19 cellular contexts compared by ENCODE assay signal in the genomic region with DNA sequence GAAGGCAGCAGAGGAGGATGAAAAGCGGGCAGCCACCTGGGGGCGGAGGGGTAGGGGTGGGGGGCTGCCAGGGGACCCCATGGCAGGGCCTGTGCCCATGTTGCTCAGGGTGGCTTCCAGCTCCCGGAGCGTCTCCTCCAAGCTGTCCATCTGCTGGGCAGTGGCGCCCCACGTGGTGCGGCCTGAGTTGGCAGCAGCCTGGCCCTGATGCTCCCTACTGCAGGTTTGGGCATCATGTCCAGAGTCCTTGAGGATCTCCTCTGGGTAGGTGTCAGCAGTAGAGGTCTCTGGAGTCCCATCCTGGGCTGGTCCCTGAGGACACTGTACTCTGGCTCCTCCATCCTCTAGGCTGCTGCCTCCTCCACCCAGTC.
A peak's percentile ranks its signal among the peaks of the same experiment; 100 is the strongest.
DNase-seq lines count a peak whose midpoint lies in the region.
"Had no signal": no experiment of that assay in that cellular context is flagged by ENCODE, and none has a peak within 500 bp of the region (broad histone marks: within the 10 kb centered on the region; RNA-seq: fewer than 3 reads in every experiment).

No MANE protein-coding gene starts in this region.

- H3K27me3 ChIP-seq in neuronal stem cell (ENCODE audit: control insufficient read depth in 3 of 3, insufficient read depth in 3 of 3, low read depth in 1 of 3, low read length in 3 of 3): no peaks in the 10 kb centered on the region

- H3K4me1 Mint-ChIP-seq in activated T-cell treated with anti-CD3 and anti-CD28 coated beads, Interleukin-2, amount 50 U/mL, for 24 hours (ENCODE audit: low read depth): no peaks in the 10 kb centered on the region
- H3K4me1 Mint-ChIP-seq: B cell, CD14-positive monocyte, IgD-negative memory B cell, T-cell had no signal

- H2BK15ac ChIP-seq in neuronal stem cell (ENCODE audit: low read length): no peak overlapping the region

- H2AFZ ChIP-seq in neuronal stem cell (ENCODE audit: low read length): no peak overlapping the region

- H3K14ac ChIP-seq in neuronal stem cell (ENCODE audit: low read length): no peak overlapping the region

- H3K4me3 ChIP-seq in neuronal stem cell (ENCODE audit: low read length in 2 of 2): no peak overlapping the region

- H3K9me3 Mint-ChIP-seq in activated T-cell treated with anti-CD3 and anti-CD28 coated beads, Interleukin-2, amount 50 U/mL, for 24 hours: no peaks in the 10 kb centered on the region
- H3K9me3 Mint-ChIP-seq: HFFc6, IgD-negative memory B cell, T-cell had no signal

- no peaks in the 10 kb centered on the region for H3K79me1 ChIP-seq in neuronal stem cell (ENCODE audit: low read depth, low read length)

- H3K18ac ChIP-seq in neuronal stem cell (ENCODE audit: low read length): no peak overlapping the region

- no peak overlapping the region for H3K4me3 Mint-ChIP-seq in activated T-cell treated with anti-CD3 and anti-CD28 coated beads, Interleukin-2, amount 50 U/mL, for 24 hours
- H3K4me3 Mint-ChIP-seq: B cell, CD14-positive monocyte, HFFc6, IgD-negative memory B cell, T-cell had no signal

- H3K23ac ChIP-seq in neuronal stem cell (ENCODE audit: low read depth, low read length, poor library complexity): no peak overlapping the region

- H3K27ac Mint-ChIP-seq in activated T-cell treated with anti-CD3 and anti-CD28 coated beads, Interleukin-2, amount 50 U/mL, for 24 hours: no peak overlapping the region
- H3K27ac Mint-ChIP-seq: B cell, CD14-positive monocyte, HFFc6, IgD-negative memory B cell, T-cell had no signal

- H3K9me3 ChIP-seq in neuronal stem cell (replicated peaks in 1 of 2; ENCODE audit: control insufficient read depth in 2 of 2, insufficient read depth in 1 of 2, low read depth in 1 of 2, low read length in 2 of 2): no peaks in the 10 kb centered on the region

- H3K4me2 ChIP-seq in neuronal stem cell (ENCODE audit: insufficient read depth, low read length, poor library complexity, severe bottlenecking): no peak overlapping the region

- H3K4me1 ChIP-seq in neuronal stem cell (ENCODE audit: control insufficient read depth in 2 of 2, insufficient read depth in 1 of 2, low read depth in 1 of 2, low read length in 2 of 2): no peaks in the 10 kb centered on the region

- no peaks in the 10 kb centered on the region for H3K36me3 Mint-ChIP-seq in activated T-cell treated with anti-CD3 and anti-CD28 coated beads, Interleukin-2, amount 50 U/mL, for 24 hours (ENCODE audit: low read depth)
- H3K36me3 Mint-ChIP-seq: CD14-positive monocyte, IgD-negative memory B cell, T-cell had no signal

- no peak overlapping the region for H3K27ac ChIP-seq in neuronal stem cell (replicated peaks; ENCODE audit: low read length)

- H3K4ac ChIP-seq in neuronal stem cell (ENCODE audit: low read length): no peak overlapping the region

- H4K91ac ChIP-seq in neuronal stem cell (ENCODE audit: low read depth, low read length, poor library complexity): no peak overlapping the region

- DNase-seq in G401 (ENCODE audit: low spot score) (peak; percentile 69), HT1080 (ENCODE audit: low read depth) (peak; percentile 16), cerebellar cortex (ENCODE audit: low spot score) (peak; percentile 65), neuronal stem cell (ENCODE audit: low spot score) (no peak), SHP77 treated with DMSO at 0.1 percent for 48 hours (lab: John Stamatoyannopoulos, UW) (no peak), OCI-M2 (lab: John Stamatoyannopoulos, UW; ENCODE audit: unreplicated experiment) (no peak)
- no peak for DNase-seq in activated T-cell treated with anti-CD3 and anti-CD28 coated beads, Interleukin-2, amount 50 U/mL, for 24 hours
- DNase-seq: GDM1, HFFc6, Kasumi-1, NCI-H1694, NCI-H2081 treated with DMSO at 0.1 percent for 48 hours, NCI-H2171 treated with DMSO at 0.1 percent for 48 hours, NCI-H524 treated with DMSO at 0.1 percent for 48 hours, NCI-H82, T-cell had no signal

- peaks cover 0 to 4% of the 10 kb centered on the region in 2 donors for H3K36me3 ChIP-seq in neuronal stem cell (replicated peaks in 1 of 2; ENCODE audit: control insufficient read depth in 2 of 2, insufficient read depth in 2 of 2, low read length in 2 of 2)

- H2AK5ac ChIP-seq in neuronal stem cell (ENCODE audit: low read depth, low read length): peak overlapping the region; percentile 88

- no peak overlapping the region for H2BK120ac ChIP-seq in neuronal stem cell (ENCODE audit: low read depth, low read length)

- no peak overlapping the region for H3K9ac ChIP-seq in neuronal stem cell (ENCODE audit: low read depth, low read length, poor library complexity)

- no peak overlapping the region for H4K8ac ChIP-seq in neuronal stem cell (ENCODE audit: low read depth, low read length)

- no CpG with 5 or more reads among the region's 7 CpGs for WGBS in neuronal stem cell (ENCODE audit: extremely low coverage in 2 of 2, insufficient read length in 2 of 2, insufficient replicate concordance in 1 of 2), 2 donors

- in situ Hi-C loops in G401 (cut with HindIII; ENCODE audit: low sequenced_read_pairs): no loop called here

- H3K27me3 Mint-ChIP-seq in activated T-cell treated with anti-CD3 and anti-CD28 coated beads, Interleukin-2, amount 50 U/mL, for 24 hours: peaks cover 19% of the 10 kb centered on the region

- no peak overlapping the region for H2BK12ac ChIP-seq in neuronal stem cell (ENCODE audit: low read length)

- no peak overlapping the region for H2BK5ac ChIP-seq in neuronal stem cell (ENCODE audit: low read length)

Comparison
In these comparisons a context has a peak if more than half of its experiments do, and no peak if none do; other contexts are left out.
1. DNase-seq: peak in G401 (single experiment), HT1080 (single experiment) and cerebellar cortex (single experiment); none in neuronal stem cell (single experiment), activated T-cell treated with anti-CD3 and anti-CD28 coated beads, Interleukin-2, amount 50 U/mL, for 24 hours (single experiment), SHP77 treated with DMSO at 0.1 percent for 48 hours (single experiment) and OCI-M2 (single experiment).